16 cellular contexts compared by ENCODE assay signal in the genomic region with DNA sequence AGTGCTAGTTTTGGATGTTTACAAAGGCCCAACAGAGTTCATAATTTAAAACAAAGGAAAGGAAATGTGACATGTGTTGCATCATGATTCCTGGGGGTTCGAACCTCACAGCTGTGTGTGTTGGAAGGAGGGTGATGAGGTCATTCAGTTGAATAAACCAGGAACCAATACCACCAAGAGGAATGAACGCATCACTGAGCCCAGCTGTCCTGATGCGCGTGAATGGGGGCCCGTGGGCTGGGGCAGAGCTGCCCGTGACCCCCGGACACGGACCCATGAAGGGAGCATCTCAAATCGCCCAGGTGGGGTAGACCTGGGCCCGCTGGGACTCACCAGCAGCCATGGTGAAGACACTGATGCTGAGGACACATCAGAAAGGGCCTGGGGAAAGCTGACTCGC. TPM values are rescaled to one million over a fixed set of nuclear protein-coding genes. Genes with fewer than 3 reads are reported as not detected.
DNase-seq lines count a peak whose midpoint lies in the region; ATAC-seq and TF ChIP-seq lines count a peak whose summit lies in the region.
"Had no signal": no experiment of that assay in that cellular context is flagged by ENCODE, and none has a peak within 500 bp of the region (broad histone marks: within the 10 kb centered on the region; RNA-seq: fewer than 3 reads in every experiment).

No MANE protein-coding gene starts in this region.

- WGBS in GM23248 (ENCODE audit: low coverage in 1 of 2, low lambda C conversion rate in 2 of 2, missing lambda C conversion rate in 2 of 2), 2 experiments = 82 to 89% methylated on average over 11 of the region's 11 CpGs
- WGBS in gastroesophageal sphincter (ENCODE audit: low coverage in 1 of 2), 2 donors = 81 to 82% methylated on average over 5 to 11 of the region's 11 CpGs

- no peak overlapping the region for H2AFZ ChIP-seq in GM23248

- no peak overlapping the region for H3K4me3 ChIP-seq in SJCRH30
- H3K4me3 ChIP-seq in GM23248 = no peak overlapping the region
- no peak overlapping the region for H3K4me3 ChIP-seq in gastroesophageal sphincter
- H3K4me3 ChIP-seq: lower lobe of right lung had no signal

- peaks cover 0 to 17% of the 10 kb centered on the region in 2 donors for H3K36me3 Mint-ChIP-seq in naive B cell
- H3K36me3 Mint-ChIP-seq: activated naive CD8-positive, alpha-beta T cell; CD8-positive, alpha-beta T cell had no signal

- no peak for TF ChIP-seq EP300 in gastroesophageal sphincter (IDR thresholded peaks at IDR 0.05)

- DNase-seq in SJCRH30 = peak; percentile 38 to 56
- peak; percentile 87 for DNase-seq in naive B cell
- DNase-seq in GDM1 (lab: John Stamatoyannopoulos, UW) = no peak
- DNase-seq in iPS-NIHi7 (ENCODE audit: extremely low spot score) = no peak
- DNase-seq in GM23248 = no peak
- DNase-seq: activated CD8-positive, alpha-beta memory T cell treated with anti-CD3 and anti-CD28 coated beads for 24 hours; CD8-positive, alpha-beta T cell; hypothalamus; lower lobe of right lung; T1000 had no signal

- H4K20me1 ChIP-seq in GM23248 (ENCODE audit: insufficient read depth) = no peaks in the 10 kb centered on the region

- ATAC-seq in GM18907 (IDR thresholded peaks at IDR 0.05; ENCODE audit: unreplicated experiment) (peak; percentile 65), HG02798 (IDR thresholded peaks at IDR 0.05; ENCODE audit: poor library complexity, unreplicated experiment) (peak; percentile 63), naive B cell (ENCODE audit: low read depth in 2 of 2) (peak; percentile 80 to 87), gastroesophageal sphincter (no peak)
- ATAC-seq: CD8-positive, alpha-beta T cell; lower lobe of right lung; Panc1 had no signal

- peaks cover 19% of the 10 kb centered on the region for H3K36me3 ChIP-seq in SJCRH30
- no peaks in the 10 kb centered on the region for H3K36me3 ChIP-seq in GM23248 (ENCODE audit: low read depth)
- peaks cover 0 to 4% of the 10 kb centered on the region in 2 donors for H3K36me3 ChIP-seq in gastroesophageal sphincter

- peaks cover 2% of the 10 kb centered on the region; the same call in 1 of the 2 replicates for H3K9me3 ChIP-seq in SJCRH30 (replicated peaks)
- H3K9me3 ChIP-seq in GM23248 (ENCODE audit: low read depth) = no peaks in the 10 kb centered on the region
- no peaks in the 10 kb centered on the region for H3K9me3 ChIP-seq in gastroesophageal sphincter
- H3K9me3 ChIP-seq: lower lobe of right lung had no signal

- H3K79me2 ChIP-seq in GM23248 (ENCODE audit: insufficient read depth) = no peaks in the 10 kb centered on the region

- H3K27ac ChIP-seq in SJCRH30 (peak overlapping the region; percentile 32; the same call in 1 of the 2 replicates), GM23248 (no peak overlapping the region), gastroesophageal sphincter (no peak overlapping the region)
- H3K27ac ChIP-seq: KMS-11, lower lobe of right lung had no signal

- H3K27ac Mint-ChIP-seq in naive B cell = peak overlapping the region; percentile 89 to 99 (median 99)
- H3K27ac Mint-ChIP-seq: activated naive CD8-positive, alpha-beta T cell; CD8-positive, alpha-beta T cell had no signal

- no peaks in the 10 kb centered on the region for H3K9me2 ChIP-seq in GM23248 (ENCODE audit: insufficient read depth)

- peaks cover 22 to 59% (median 36%) of the 10 kb centered on the region in 3 donors for H3K4me1 Mint-ChIP-seq in naive B cell

- TF ChIP-seq POLR2A in gastroesophageal sphincter (IDR thresholded peaks at IDR 0.05) = no peak

- H3K9me3 Mint-ChIP-seq in naive B cell = peaks cover 0 to 5% (median 2%) of the 10 kb centered on the region in 7 donors
- H3K9me3 Mint-ChIP-seq: CD8-positive, alpha-beta T cell had no signal

- H3K4me1 ChIP-seq in SJCRH30 (peaks cover 3% of the 10 kb centered on the region; the same call in 1 of the 2 replicates), GM23248 (ENCODE audit: insufficient read depth) (no peaks in the 10 kb centered on the region), gastroesophageal sphincter (no peaks in the 10 kb centered on the region)
- H3K4me1 ChIP-seq: lower lobe of right lung had no signal

- no peak overlapping the region for H3K4me2 ChIP-seq in GM23248 (ENCODE audit: unreplicated experiment)
- H3K4me2 ChIP-seq: KMS-11 had no signal

- H3K27me3 ChIP-seq in SJCRH30 (no peaks in the 10 kb centered on the region), GM23248 (replicated peaks; ENCODE audit: insufficient read depth) (no peaks in the 10 kb centered on the region), gastroesophageal sphincter (no peaks in the 10 kb centered on the region)

- no peak overlapping the region for H3K9ac ChIP-seq in GM23248
- H3K9ac ChIP-seq: KMS-11 had no signal

- TF ChIP-seq CTCF in gastroesophageal sphincter (IDR thresholded peaks at IDR 0.05) = no peak

- peak overlapping the region; percentile 62 to 85 (median 84) for H3K4me3 Mint-ChIP-seq in naive B cell
- H3K4me3 Mint-ChIP-seq: activated naive CD8-positive, alpha-beta T cell; CD8-positive, alpha-beta T cell had no signal

- H3F3A ChIP-seq in GM23248 (ENCODE audit: insufficient read depth) = no peaks in the 10 kb centered on the region

- in situ Hi-C loops in GM23248 (cut with MboI) = loop anchor here (25.0 kb wide), 1 partner anchor 523 kb away; no protein-coding TSS in a partner anchor

- peaks cover 30 to 38% (median 35%) of the 10 kb centered on the region in 3 donors for H3K27me3 Mint-ChIP-seq in naive B cell
- H3K27me3 Mint-ChIP-seq: activated naive CD8-positive, alpha-beta T cell had no signal

RNA-seq across cellular contexts. Expression of a gene that starts 33.0 kb away (rescaled TPM):
- total RNA-seq in SJCRH30 (2014; rRNA removed; shearing (Covaris generic)) = 43.7 and 51.9 TPM in 2 replicates
- polyA plus RNA-seq in naive B cell (ENCODE audit: low read depth in 6 of 6) (10 to 100 TPM; 12.1 to 21.6 (median 17.2) TPM), GM23248 (2016; fragmentation: Nextera tagmentation; extraction: Ambion mirVana) (195 and 315 TPM in 2 replicates)
- 56.5 and 73.3 TPM in 2 replicates for total RNA-seq in GM23248 (2014; rRNA removed; shearing (Covaris generic))
- 10 to 100 TPM; 39.0 to 51.4 (median 45.5) TPM for total RNA-seq in gastroesophageal sphincter

Comparison
In these comparisons a context has a peak if more than half of its experiments do, and no peak if none do; other contexts are left out.
1. DNase-seq: peak in SJCRH30 (2 of 2) and naive B cell (single experiment); none in GDM1 (single experiment), iPS-NIHi7 (single experiment) and GM23248 (single experiment).